In genomic region chr1:182611787-182612186, GRCh38 we compare ENCODE assay signal across 1 cellular context.
TF ChIP-seq lines count a peak whose summit lies in the region.

No MANE protein-coding gene starts in this region.

TF ChIP-seq in H1, 55 proteins besides CTCF, POLR2A, EP300 and RAD21:
- TF ChIP-seq TCF12 (IDR thresholded peaks at IDR 0.05; ENCODE audit: low read depth, low read length) (peak; percentile 87; the same call in 1 of the 2 replicates), GABPA (IDR thresholded peaks at IDR 0.05; ENCODE audit: borderline replicate concordance, insufficient read depth, low read length) (no peak), CBX8 (IDR thresholded peaks at IDR 0.05; ENCODE audit: borderline replicate concordance, low read depth, low read length) (no peak), MAX (IDR thresholded peaks at IDR 0.05) (peak; percentile 71), SIN3A (conservative IDR thresholded peaks at IDR 0.05 in 1 of 2, IDR thresholded peaks at IDR 0.05 in 1 of 2; ENCODE audit: low read depth in 1 of 2, low read length in 2 of 2) (0 out of 4 replicates have a peak, but pooled peaks of 1 of the 2 experiments have one; percentile 39), HDAC2 (IDR thresholded peaks at IDR 0.05; ENCODE audit: borderline replicate concordance in 1 of 2, low read depth in 2 of 2, low read length in 2 of 2) (0 out of 4 replicates have a peak, but pooled peaks of 1 of the 2 experiments have one; percentile 9), E2F6 (IDR thresholded peaks at IDR 0.05) (peak; percentile 59), ASH2L (IDR thresholded peaks at IDR 0.05; ENCODE audit: low read length) (peak; percentile 54)
